ENCODE assay signal across 8 cellular contexts in genomic region chr11:2298795-2299747, GRCh38. TPM values are rescaled to one million over a fixed set of nuclear protein-coding genes. Genes with fewer than 3 reads are reported as not detected.
DNase-seq lines count a peak whose midpoint lies in the region; ATAC-seq and TF ChIP-seq lines count a peak whose summit lies in the region.

No MANE protein-coding gene starts in this region.

- no peak overlapping the region for H2AFZ ChIP-seq in neural progenitor cell (replicated peaks)

- H3K36me3 Mint-ChIP-seq in neural progenitor cell (no peaks in the 10 kb centered on the region), mesothelial cell of epicardium (no peaks in the 10 kb centered on the region)

- H3F3A ChIP-seq in neural progenitor cell (ENCODE audit: low read depth) = no peaks in the 10 kb centered on the region

- peaks cover 16% of the 10 kb centered on the region for H3K27me3 Mint-ChIP-seq in neural progenitor cell (ENCODE audit: insufficient read depth, low read depth)
- H3K27me3 Mint-ChIP-seq in mesothelial cell of epicardium (ENCODE audit: low read depth) = peaks cover 20% of the 10 kb centered on the region

- H3K4me1 Mint-ChIP-seq in neural progenitor cell (peaks cover 2% of the 10 kb centered on the region), mesothelial cell of epicardium (peaks cover 11% of the 10 kb centered on the region)

- H3K79me2 ChIP-seq in neural progenitor cell (ENCODE audit: low read depth) = no peaks in the 10 kb centered on the region

- H3K9ac ChIP-seq in colonic mucosa (ENCODE audit: low read depth in 2 of 2, low read length in 2 of 2) (no peak overlapping the region), neural progenitor cell (no peak overlapping the region)

- H3K27ac ChIP-seq in colonic mucosa = no peak overlapping the region
- no peak overlapping the region for H3K27ac ChIP-seq in neural progenitor cell

- no peak for ATAC-seq in HG03045 (IDR thresholded peaks at IDR 0.05; ENCODE audit: unreplicated experiment)

- H3K4me3 Mint-ChIP-seq in neural progenitor cell (no peak overlapping the region), mesothelial cell of epicardium (no peak overlapping the region)

- DNase-seq in SIG-M5 treated with dmso at 0.1 percent for 504 hours (lab: John Stamatoyannopoulos, UW; ENCODE audit: unreplicated experiment) (peak; percentile 14), SIG-M5 (lab: John Stamatoyannopoulos, UW) (no peak), NCI-H526 treated with DMSO at 0.1 percent for 48 hours (lab: John Stamatoyannopoulos, UW) (peak; percentile 76), colonic mucosa (peak; percentile 38), neural progenitor cell (ENCODE audit: low spot score) (peak; percentile 84), NCI-H226 (no peak), mesothelial cell of epicardium (ENCODE audit: low spot score in 2 of 2, unreplicated experiment in 2 of 2) (no peak)

- H3K9me3 Mint-ChIP-seq in neural progenitor cell (no peaks in the 10 kb centered on the region), mesothelial cell of epicardium (no peaks in the 10 kb centered on the region)

- H3K36me3 ChIP-seq in colonic mucosa (no peaks in the 10 kb centered on the region), neural progenitor cell (no peaks in the 10 kb centered on the region)

- intact Hi-C loops in colonic mucosa (cut with DNase I) = loop anchor here (2.0 kb wide), 1 partner anchor 102 kb away; no protein-coding TSS in a partner anchor

- H3K4me2 ChIP-seq in neural progenitor cell = no peak overlapping the region

- H3K9me3 ChIP-seq in colonic mucosa = no peaks in the 10 kb centered on the region
- no peaks in the 10 kb centered on the region for H3K9me3 ChIP-seq in neural progenitor cell (ENCODE audit: low read depth)

- H3K27me3 ChIP-seq in colonic mucosa (no peaks in the 10 kb centered on the region), neural progenitor cell (peaks cover 22% of the 10 kb centered on the region)

- peak; percentile 26 for TF ChIP-seq CTCF in colonic mucosa (IDR thresholded peaks at IDR 0.05)
- peak; percentile 74 for TF ChIP-seq CTCF in neural progenitor cell (IDR thresholded peaks at IDR 0.05)
- TF ChIP-seq CTCF in mesothelial cell of epicardium (IDR thresholded peaks at IDR 0.05; ENCODE audit: unreplicated experiment) = no peak

- H3K27ac Mint-ChIP-seq in neural progenitor cell (no peak overlapping the region), mesothelial cell of epicardium (no peak overlapping the region)

- H3K4me3 ChIP-seq in colonic mucosa = no peak overlapping the region
- no peak overlapping the region for H3K4me3 ChIP-seq in neural progenitor cell

- no peaks in the 10 kb centered on the region for H4K20me1 ChIP-seq in neural progenitor cell (ENCODE audit: low read depth)

- H3K4me1 ChIP-seq in colonic mucosa (no peaks in the 10 kb centered on the region), neural progenitor cell (no peaks in the 10 kb centered on the region)

RNA-seq across cellular contexts. Expression of gene C11orf21, which starts 2.6 kb away (rescaled TPM):
- total RNA-seq in colonic mucosa = under 1 TPM; 0.11 to 0.52 TPM
- total RNA-seq in neural progenitor cell (ENCODE audit: low replicate concordance) = 0.19 TPM in 1 of 2 replicates, not detected in the other
- 0.25 to 0.29 TPM (median 0.27 TPM) in 3 replicates for total RNA-seq in mesothelial cell of epicardium

RNA-seq across cellular contexts. Expression of gene TSPAN32, which starts 2.7 kb away (rescaled TPM):
- under 1 TPM; 0.40 to 0.62 TPM for total RNA-seq in colonic mucosa
- 0.19 TPM in 1 of 2 replicates, not detected in the other for total RNA-seq in neural progenitor cell (ENCODE audit: low replicate concordance)
- 0.94 to 1.8 TPM (median 1.2 TPM) in 3 replicates for total RNA-seq in mesothelial cell of epicardium

RNA-seq across cellular contexts. Expression of gene ASCL2, which starts 28.7 kb away (rescaled TPM):
- total RNA-seq in colonic mucosa = 10 to 100 TPM in 1 of 2 donors, 1 to 10 TPM in 1; 4.8 to 16.4 TPM
- total RNA-seq in neural progenitor cell (ENCODE audit: low replicate concordance) = 2.2 TPM in 1 of 2 replicates, not detected in the other
- total RNA-seq in mesothelial cell of epicardium = 0.36 to 0.58 TPM (median 0.49 TPM) in 3 replicates

Comparison
In these comparisons a context has a peak if more than half of its experiments do, and no peak if none do; other contexts are left out.
1. DNase-seq: peak in SIG-M5 treated with dmso at 0.1 percent for 504 hours (single experiment), NCI-H526 treated with DMSO at 0.1 percent for 48 hours (single experiment), colonic mucosa (single experiment) and neural progenitor cell (single experiment); none in SIG-M5 (single experiment), NCI-H226 (single experiment) and mesothelial cell of epicardium (0 of 2).